10 cellular contexts compared by ENCODE assay signal in genomic region chr17:50028207-50029120, GRCh38. TPM values are rescaled to one million over a fixed set of nuclear protein-coding genes. Genes with fewer than 3 reads are reported as not detected.
DNase-seq lines count a peak whose midpoint lies in the region; ATAC-seq and TF ChIP-seq lines count a peak whose summit lies in the region.
"Had no signal": no experiment of that assay in that cellular context is flagged by ENCODE, and none has a peak within 500 bp of the region (broad histone marks: within the 10 kb centered on the region; RNA-seq: fewer than 3 reads in every experiment).

No MANE protein-coding gene starts in this region.

- H3K4ac ChIP-seq in neuronal stem cell (ENCODE audit: low read length), result no peak overlapping the region

- peak overlapping the region; percentile 95 for H3K18ac ChIP-seq in neuronal stem cell (ENCODE audit: low read length)

- H3K4me1 ChIP-seq in NT2/D1 (ENCODE audit: insufficient read depth, insufficient read length), result peaks cover 13% of the 10 kb centered on the region
- peaks cover 6 to 20% of the 10 kb centered on the region in 2 donors for H3K4me1 ChIP-seq in neuronal stem cell (ENCODE audit: control insufficient read depth in 2 of 2, insufficient read depth in 1 of 2, low read depth in 1 of 2, low read length in 2 of 2)

- H3K9ac ChIP-seq in NT2/D1 (ENCODE audit: insufficient read length, low read depth), result peak overlapping the region; percentile 47
- peak overlapping the region; percentile 31 for H3K9ac ChIP-seq in neuronal stem cell (ENCODE audit: low read depth, low read length, poor library complexity)

- H3K36me3 ChIP-seq in NT2/D1 (ENCODE audit: insufficient read depth, insufficient read length, low read length), result no peaks in the 10 kb centered on the region
- H3K36me3 ChIP-seq in neuronal stem cell (replicated peaks in 1 of 2; ENCODE audit: control insufficient read depth in 2 of 2, insufficient read depth in 2 of 2, low read length in 2 of 2), result peaks cover 0 to 3% of the 10 kb centered on the region in 2 donors
- H3K36me3 ChIP-seq: left ventricle myocardium inferior had no signal

- H2BK120ac ChIP-seq in neuronal stem cell (ENCODE audit: low read depth, low read length), result peak overlapping the region; percentile 83

- no peak for ATAC-seq in GM21423 (IDR thresholded peaks at IDR 0.05; ENCODE audit: unreplicated experiment)
- no peak for ATAC-seq in left colon

- DNase-seq in Caki2 (ENCODE audit: low read depth) (peak; percentile 95), NT2/D1 (ENCODE audit: low read depth, low spot score) (peak; percentile 18), epithelial cell of esophagus (ENCODE audit: low read depth) (peak; percentile 96), neuronal stem cell (ENCODE audit: low spot score) (no peak), KG1 (lab: John Stamatoyannopoulos, UW) (no peak), COLO668 (lab: John Stamatoyannopoulos, UW; ENCODE audit: unreplicated experiment) (no peak), left colon (no peak)
- DNase-seq: MM.1S had no signal

- H2BK15ac ChIP-seq in neuronal stem cell (ENCODE audit: low read length), result peak overlapping the region; percentile 75

- no peaks in the 10 kb centered on the region for H3K79me1 ChIP-seq in neuronal stem cell (ENCODE audit: low read depth, low read length)

- intact Hi-C loops in left colon (cut with DNase I, micrococcal nuclease), result loop anchor here in 1 of 2 donors (5.0 kb wide), 1 partner anchor 39 kb away; no protein-coding TSS in a partner anchor

- no peak for TF ChIP-seq CTCF in epithelial cell of esophagus (IDR thresholded peaks at IDR 0.05; ENCODE audit: insufficient read depth, low read depth, low read length, missing control alignments)

- peak overlapping the region; percentile 89 for H4K8ac ChIP-seq in neuronal stem cell (ENCODE audit: low read depth, low read length)

- H2AFZ ChIP-seq in neuronal stem cell (ENCODE audit: low read length), result peak overlapping the region; percentile 61

- H2BK12ac ChIP-seq in neuronal stem cell (ENCODE audit: low read length), result peak overlapping the region; percentile 11

- H3K9me3 ChIP-seq in NT2/D1 (ENCODE audit: insufficient read depth, low read length) (peaks cover 14% of the 10 kb centered on the region), neuronal stem cell (replicated peaks in 1 of 2; ENCODE audit: control insufficient read depth in 2 of 2, insufficient read depth in 1 of 2, low read depth in 1 of 2, low read length in 2 of 2) (peaks cover 0 to 9% of the 10 kb centered on the region in 2 donors)
- H3K9me3 ChIP-seq: left ventricle myocardium inferior had no signal

- H3K14ac ChIP-seq in neuronal stem cell (ENCODE audit: low read length), result no peak overlapping the region

- H3K4me3 ChIP-seq in NT2/D1 (ENCODE audit: insufficient read length, low read depth) (no peak overlapping the region), epithelial cell of esophagus (ENCODE audit: low read length) (no peak overlapping the region), neuronal stem cell (ENCODE audit: low read length in 2 of 2) (no peak overlapping the region)

- peak overlapping the region; percentile 15 for H3K23ac ChIP-seq in neuronal stem cell (ENCODE audit: low read depth, low read length, poor library complexity)

- no peak overlapping the region for H3K4me2 ChIP-seq in neuronal stem cell (ENCODE audit: insufficient read depth, low read length, poor library complexity, severe bottlenecking)

- in situ Hi-C loops in Caki2 (cut with HindIII; ENCODE audit: low pct_unique_long_range_greater_than_20kb, low sequenced_read_pairs), result no loop called here

- peak overlapping the region; percentile 49 for H2BK5ac ChIP-seq in neuronal stem cell (ENCODE audit: low read length)

- no peak overlapping the region for H4K91ac ChIP-seq in neuronal stem cell (ENCODE audit: low read depth, low read length, poor library complexity)

- no CpG with 5 or more reads among the region's 17 CpGs for WGBS in neuronal stem cell (ENCODE audit: extremely low coverage in 2 of 2, insufficient read length in 2 of 2, insufficient replicate concordance in 1 of 2), 2 donors

- H3K27me3 ChIP-seq in NT2/D1 (ENCODE audit: insufficient read depth, insufficient read length) (no peaks in the 10 kb centered on the region), neuronal stem cell (ENCODE audit: control insufficient read depth in 3 of 3, insufficient read depth in 3 of 3, low read depth in 1 of 3, low read length in 3 of 3) (no peaks in the 10 kb centered on the region)

- no peak overlapping the region for H3K27ac ChIP-seq in neuronal stem cell (replicated peaks; ENCODE audit: low read length)

- H2AK5ac ChIP-seq in neuronal stem cell (ENCODE audit: low read depth, low read length), result peak overlapping the region; percentile 94

RNA-seq across cellular contexts. Expression of gene ITGA3, which starts 27.4 kb away (rescaled TPM):
- 419 and 501 TPM in 2 replicates for total RNA-seq in Caki2 (2014; rRNA removed; shearing (Covaris generic); ENCODE audit: low replicate concordance)
- polyA plus RNA-seq in neuronal stem cell (2013, experiment 1 of 2), result 8.3 TPM
- 6.8 TPM for polyA plus RNA-seq in neuronal stem cell (2013, experiment 2 of 2)
- 100 to 1,000 TPM; 130 to 170 TPM for total RNA-seq in left colon

RNA-seq across cellular contexts. Expression of gene DLX3, which starts 33.4 kb away (rescaled TPM):
- total RNA-seq in Caki2 (2014; rRNA removed; shearing (Covaris generic); ENCODE audit: low replicate concordance), result not detected in 2 replicates
- 1.2 TPM for polyA plus RNA-seq in neuronal stem cell (2013, experiment 1 of 2)
- polyA plus RNA-seq in neuronal stem cell (2013, experiment 2 of 2), result 1.1 TPM
- not detected for total RNA-seq in left colon
- total RNA-seq: left ventricle myocardium inferior had no signal

RNA-seq across cellular contexts. Expression of gene DLX4, which starts 59.5 kb away (rescaled TPM):
- 0.52 TPM in 1 of 2 replicates, not detected in the other for total RNA-seq in Caki2 (2014; rRNA removed; shearing (Covaris generic); ENCODE audit: low replicate concordance)
- 0.45 TPM for polyA plus RNA-seq in neuronal stem cell (2013, experiment 1 of 2)
- polyA plus RNA-seq in neuronal stem cell (2013, experiment 2 of 2), result 0.61 TPM
- under 1 TPM in 1 of 2 donors, not detected in 1; 0.20 TPM for total RNA-seq in left colon
- total RNA-seq: left ventricle myocardium inferior had no signal

Comparison
In these comparisons a context has a peak if more than half of its experiments do, and no peak if none do; other contexts are left out.
1. DNase-seq: peak in Caki2 (single experiment), NT2/D1 (single experiment) and epithelial cell of esophagus (single experiment); none in neuronal stem cell (single experiment), KG1 (single experiment), COLO668 (single experiment) and left colon (0 of 2).